In the genomic region with DNA sequence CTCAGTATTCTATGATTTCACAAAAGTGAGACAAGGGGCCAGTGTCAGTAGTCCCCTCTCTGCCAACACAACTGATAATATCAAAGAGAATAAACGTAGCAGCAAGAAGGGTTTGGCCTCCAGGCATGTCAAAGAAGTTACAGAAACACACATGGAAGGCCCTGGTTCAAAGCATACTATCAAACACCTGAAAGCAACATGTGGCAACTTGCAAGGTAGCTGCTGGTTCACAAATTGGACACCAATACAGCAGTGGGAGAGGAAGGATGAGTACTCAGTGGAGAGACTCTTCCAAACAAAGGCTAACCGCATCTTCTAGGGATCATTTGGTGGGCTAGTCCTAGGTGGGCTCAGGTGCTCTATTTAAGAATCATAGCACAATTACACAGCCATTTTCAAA, we compare ENCODE assay signal across 16 cellular contexts.
A peak's percentile ranks its signal among the peaks of the same experiment; 100 is the strongest.
DNase-seq lines count a peak whose midpoint lies in the region; TF ChIP-seq lines count a peak whose summit lies in the region.
"Had no signal": no experiment of that assay in that cellular context is flagged by ENCODE, and none has a peak within 500 bp of the region (broad histone marks: within the 10 kb centered on the region; RNA-seq: fewer than 3 reads in every experiment).

No MANE protein-coding gene starts in this region.

- DNase-seq in MCF 10A (ENCODE audit: unreplicated experiment) (peak; percentile 43), epithelial cell of esophagus (ENCODE audit: low read depth) (peak; percentile 76), esophagus squamous epithelium (lab: John Stamatoyannopoulos, UW) (no peak), suprapubic skin (ENCODE audit: low spot score in 2 of 2) (no peak), NCI-H510A treated with DMSO at 0.1 percent for 48 hours (lab: John Stamatoyannopoulos, UW) (no peak), T1000 (lab: John Stamatoyannopoulos, UW) (no peak), NCI-H774 (lab: John Stamatoyannopoulos, UW) (no peak), substantia nigra (lab: John Stamatoyannopoulos, UW) (no peak)
- DNase-seq: Calu3; CD8-positive, alpha-beta T cell; DMS79 treated with DMSO at 0.1 percent for 48 hours; GF-D8; HCEC 1CT had no signal

- intact Hi-C loops in MCF 10A (cut with micrococcal nuclease) (loop anchor here (5.0 kb wide), 1 partner anchor 61 kb away; no protein-coding TSS in a partner anchor), esophagus squamous epithelium (cut with DNase I) (no loop called here)

- TF ChIP-seq POLR2A in esophagus squamous epithelium (IDR thresholded peaks at IDR 0.05) (no peak), suprapubic skin (IDR thresholded peaks at IDR 0.05) (no peak)

- H3K4me3 ChIP-seq in epithelial cell of esophagus (ENCODE audit: low read length) (no peak overlapping the region), esophagus squamous epithelium (no peak overlapping the region), suprapubic skin (no peak overlapping the region)
- H3K4me3 ChIP-seq: BLaER1 treated with 17β-estradiol and CSF1 and Interleukin-3, amounts not matched to agents 10 nM and 100 nM; GM23338 had no signal

- H3K36me3 ChIP-seq in esophagus squamous epithelium (no peaks in the 10 kb centered on the region), suprapubic skin (no peaks in the 10 kb centered on the region)
- H3K36me3 ChIP-seq: BLaER1 treated with 17β-estradiol and CSF1 and Interleukin-3, amounts not matched to agents 10 nM and 100 nM had no signal

- whole genome bisulfite sequencing in esophagus squamous epithelium, 2 donors: 29 to 64% methylated on average over 1 to 2 of the region's 2 CpGs
- WGBS in suprapubic skin: 64% methylated on average over 2 of the region's 2 CpGs

- no peaks in the 10 kb centered on the region for H3K9me3 Mint-ChIP-seq in MCF 10A (ENCODE audit: unreplicated experiment)
- H3K9me3 Mint-ChIP-seq: CD8-positive, alpha-beta T cell; GM23338 had no signal

- H3K4me3 Mint-ChIP-seq in MCF 10A (ENCODE audit: unreplicated experiment): no peak overlapping the region
- H3K4me3 Mint-ChIP-seq: B cell; CD8-positive, alpha-beta T cell; GM23338 had no signal

- no peaks in the 10 kb centered on the region for H3K36me3 Mint-ChIP-seq in MCF 10A (ENCODE audit: insufficient read depth, unreplicated experiment)
- H3K36me3 Mint-ChIP-seq: CD8-positive, alpha-beta T cell had no signal

- peak overlapping the region; percentile 84 for H3K27ac Mint-ChIP-seq in MCF 10A (ENCODE audit: low read depth, unreplicated experiment)
- H3K27ac Mint-ChIP-seq: B cell; CD8-positive, alpha-beta T cell; GM23338 had no signal

- POLR2A ChIA-PET in MCF 10A (lab: Yijun Ruan, JAX): interaction anchor here (1.1 to 9.7 kb wide), 19 partner anchors 8 to 168 kb away, joined by 3 to 155 read pairs (median 13); a partner anchor contains a TSS

- H3K9me3 ChIP-seq in esophagus squamous epithelium (no peaks in the 10 kb centered on the region), suprapubic skin (no peaks in the 10 kb centered on the region)
- H3K9me3 ChIP-seq: BLaER1 treated with 17β-estradiol and CSF1 and Interleukin-3, amounts not matched to agents 10 nM and 100 nM had no signal

- peaks cover 12% of the 10 kb centered on the region for H3K27me3 Mint-ChIP-seq in MCF 10A (ENCODE audit: insufficient read depth, unreplicated experiment)

- CTCF ChIA-PET in MCF 10A (lab: Yijun Ruan, JAX): interaction anchor here (1.0 to 1.3 kb wide), 2 partner anchors 16 to 75 kb away, joined by 4 to 5 read pairs; a partner anchor contains a TSS

- no peak for TF ChIP-seq EP300 in suprapubic skin (IDR thresholded peaks at IDR 0.05)

- H3K4me1 ChIP-seq in esophagus squamous epithelium: peaks cover 0 to 47% (median 6%) of the 10 kb centered on the region in 3 donors
- H3K4me1 ChIP-seq in suprapubic skin: peaks cover 10% of the 10 kb centered on the region

- H3K4me1 Mint-ChIP-seq in MCF 10A (ENCODE audit: insufficient read depth, unreplicated experiment): peaks cover 9% of the 10 kb centered on the region
- H3K4me1 Mint-ChIP-seq: B cell, GM23338 had no signal

- TF ChIP-seq CTCF in MCF 10A (IDR thresholded peaks at IDR 0.05; ENCODE audit: unreplicated experiment): no peak
- TF ChIP-seq CTCF in epithelial cell of esophagus (IDR thresholded peaks at IDR 0.05; ENCODE audit: insufficient read depth, low read depth, low read length, missing control alignments): no peak
- no peak for TF ChIP-seq CTCF in esophagus squamous epithelium (IDR thresholded peaks at IDR 0.05)
- no peak for TF ChIP-seq CTCF in suprapubic skin (IDR thresholded peaks at IDR 0.05)

- H3K27ac ChIP-seq in esophagus squamous epithelium (peak overlapping the region; percentile 68 to 80 (median 77)), suprapubic skin (peak overlapping the region; percentile 69), substantia nigra (ENCODE audit: low read depth, low read length, poor library complexity, severe bottlenecking) (no peak overlapping the region)
- H3K27ac ChIP-seq: BLaER1 treated with 17β-estradiol and CSF1 and Interleukin-3, amounts not matched to agents 10 nM and 100 nM had no signal

- no peaks in the 10 kb centered on the region for H3K27me3 ChIP-seq in esophagus squamous epithelium
- H3K27me3 ChIP-seq in suprapubic skin: no peaks in the 10 kb centered on the region

- no TSS peak for BruUV-seq in MCF 10A (replicated peaks; lab: Mats Ljungman, UMichigan)

Comparison
In these comparisons a context has a peak if more than half of its experiments do, and no peak if none do; other contexts are left out.
1. DNase-seq: peak in MCF 10A (single experiment) and epithelial cell of esophagus (single experiment); none in esophagus squamous epithelium (single experiment), suprapubic skin (0 of 2), NCI-H510A treated with DMSO at 0.1 percent for 48 hours (single experiment), T1000 (single experiment), NCI-H774 (single experiment) and substantia nigra (0 of 49).